In genomic region chr1:54649130-54649898, GRCh38 we compare ENCODE assay signal across 14 cellular contexts. TPM values are rescaled to one million over a fixed set of nuclear protein-coding genes. Genes with fewer than 3 reads are reported as not detected.
"Had no signal": no experiment of that assay in that cellular context is flagged by ENCODE, and none has a peak within 500 bp of the region (broad histone marks: within the 10 kb centered on the region; RNA-seq: fewer than 3 reads in every experiment).

No MANE protein-coding gene starts in this region.

- H3K4me1 ChIP-seq: parathyroid adenoma, thyroid gland had no signal

- H3K36me3 Mint-ChIP-seq: WTC11 had no signal

- FAIRE-seq: astrocyte, endothelial cell of umbilical vein, keratinocyte had no signal

- H3K27ac ChIP-seq: cardiac muscle cell, parathyroid adenoma, SK-N-MC, thyroid gland had no signal

- H3K9me3 ChIP-seq: thyroid gland had no signal

- H3K4me3 Mint-ChIP-seq: T-helper 17 cell, WTC11 had no signal

- H3K9ac ChIP-seq: parathyroid adenoma had no signal

- ATAC-seq: T-helper 17 cell, WTC11 had no signal

- H3K79me2 ChIP-seq: parathyroid adenoma had no signal

- H3K27me3 ChIP-seq: cardiac muscle cell, thyroid gland had no signal

- H3K9me3 Mint-ChIP-seq: WTC11 had no signal

- H3K27ac Mint-ChIP-seq: T-helper 17 cell, WTC11 had no signal

- DNase-seq: activated CD4-positive, alpha-beta T cell treated with anti-CD3 and anti-CD28 coated beads for 48 hours; activated naive CD4-positive, alpha-beta T cell treated with Interleukin-2 at 50 U/mL for 16 hours; foreskin melanocyte; mammary epithelial cell; T-helper 17 cell; thyroid gland had no signal

- H3K4me3 ChIP-seq: cardiac muscle cell, SK-N-MC, smooth muscle cell, thyroid gland had no signal

- H3K36me3 ChIP-seq: cardiac muscle cell, thyroid gland had no signal

- H3K4me2 ChIP-seq: smooth muscle cell had no signal

- H2AFZ ChIP-seq: parathyroid adenoma had no signal

RNA-seq across cellular contexts. Expression of gene MROH7, which starts 7.7 kb away (rescaled TPM):
- total RNA-seq: astrocyte had no signal
- polyA plus RNA-seq: keratinocyte, mammary epithelial cell had no signal

RNA-seq across cellular contexts. Expression of gene FAM151A, which starts 26.0 kb away (rescaled TPM):
- total RNA-seq: astrocyte, endothelial cell of umbilical vein, smooth muscle cell, T-helper 17 cell, thyroid gland had no signal
- polyA plus RNA-seq: endothelial cell of umbilical vein, smooth muscle cell had no signal
